In the genomic region with DNA sequence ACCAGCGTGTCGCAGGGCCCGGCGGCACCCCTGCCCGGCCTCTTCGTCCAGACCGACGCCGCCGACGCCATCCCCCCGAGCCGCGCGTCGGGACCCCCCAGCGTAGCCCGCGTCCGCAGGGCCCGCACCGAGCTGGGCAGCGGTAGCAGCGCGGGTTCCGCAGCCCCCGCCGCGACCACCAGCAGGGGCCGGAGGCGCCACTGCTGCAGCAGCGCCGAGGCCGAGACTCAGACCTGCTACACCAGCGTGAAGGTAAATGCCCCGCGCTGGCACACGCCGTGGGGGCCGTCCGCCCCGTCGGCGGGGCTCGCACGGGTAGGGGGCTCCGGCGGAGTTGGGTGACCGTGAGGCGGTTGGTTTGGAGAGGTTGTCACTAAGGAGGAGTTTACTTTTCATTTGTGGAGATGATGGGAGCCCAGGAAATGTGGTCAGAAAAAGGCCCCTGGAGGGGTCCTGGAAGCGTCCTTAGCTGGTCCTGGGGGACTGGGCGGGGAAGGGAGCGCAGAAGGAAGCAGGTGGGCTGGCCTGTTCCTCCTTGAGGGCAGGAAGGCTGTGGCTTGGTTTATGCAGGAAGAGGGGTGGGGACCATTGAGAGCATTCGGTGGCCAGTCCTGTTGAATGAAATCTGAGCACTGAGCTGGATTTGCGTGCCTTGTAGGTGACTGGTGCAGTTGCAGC, we compare ENCODE assay signal across 8 cellular contexts. TPM values are rescaled to one million over a fixed set of nuclear protein-coding genes. Genes with fewer than 3 reads are reported as not detected.
DNase-seq lines count a peak whose midpoint lies in the region; ATAC-seq, FAIRE-seq and TF ChIP-seq lines count a peak whose summit lies in the region.

No MANE protein-coding gene starts in this region.

- ATAC-seq in RWPE2 (ENCODE audit: low read depth), result peak; percentile 71
- no peak for ATAC-seq in GM21737 (IDR thresholded peaks at IDR 0.05; ENCODE audit: unreplicated experiment)

- H3K27me3 ChIP-seq in RWPE2 (ENCODE audit: insufficient read depth, poor library complexity, severe bottlenecking) (peaks cover 68% of the 10 kb centered on the region), sigmoid colon (peaks cover 0 to 8% (median 3%) of the 10 kb centered on the region in 3 donors)

- intact Hi-C loops in sigmoid colon (cut with DNase I), result loop anchor here (1.0 to 5.0 kb wide), 4 partner anchors 66 to 281 kb away; a partner anchor contains a TSS

- H3K36me3 ChIP-seq in RWPE2 (ENCODE audit: low read depth) (no peaks in the 10 kb centered on the region), sigmoid colon (no peaks in the 10 kb centered on the region)

- H3K4me3 Mint-ChIP-seq in glutamatergic neuron (ENCODE audit: unreplicated experiment), result peak overlapping the region; percentile 71

- H3K27me3 Mint-ChIP-seq in glutamatergic neuron (ENCODE audit: unreplicated experiment), result peaks cover 29% of the 10 kb centered on the region

- peak overlapping the region; percentile 43 for H3K4me3 ChIP-seq in RWPE2 (ENCODE audit: severe bottlenecking)
- peak overlapping the region; percentile 40 to 86 (median 68) for H3K4me3 ChIP-seq in sigmoid colon

- H3K27ac ChIP-seq in RWPE2 (ENCODE audit: poor library complexity, severe bottlenecking), result no peak overlapping the region
- peak overlapping the region in 1 of 4 donors; percentile 11 for H3K27ac ChIP-seq in sigmoid colon

- no peaks in the 10 kb centered on the region for H3K9me3 ChIP-seq in RWPE2 (ENCODE audit: severe bottlenecking)
- no peaks in the 10 kb centered on the region for H3K9me3 ChIP-seq in sigmoid colon

- TF ChIP-seq CTCF in RWPE2 (IDR thresholded peaks at IDR 0.05; ENCODE audit: poor library complexity, severe bottlenecking) (no peak), glutamatergic neuron (IDR thresholded peaks at IDR 0.05; ENCODE audit: partially characterized antibody, unreplicated experiment) (no peak), sigmoid colon (IDR thresholded peaks at IDR 0.05) (no peak)

- peaks cover 22% of the 10 kb centered on the region for H3K4me1 Mint-ChIP-seq in glutamatergic neuron (ENCODE audit: low read depth, unreplicated experiment)

- peaks cover 5% of the 10 kb centered on the region for H3K9me3 Mint-ChIP-seq in glutamatergic neuron (ENCODE audit: unreplicated experiment)

- FAIRE-seq in GM12891 (lab: Jason Lieb, UNC) (peak; percentile 31), H54 (lab: Jason Lieb, UNC) (no peak)

- TF ChIP-seq EP300 in sigmoid colon (IDR thresholded peaks at IDR 0.05), result no peak

- TF ChIP-seq POLR2A in GM12891 (IDR thresholded peaks at IDR 0.05; ENCODE audit: low read depth, low read length) (no peak), sigmoid colon (IDR thresholded peaks at IDR 0.05) (no peak), H54 (IDR thresholded peaks at IDR 0.05; ENCODE audit: low read depth, low read length) (no peak)

- DNase-seq in GM12891 (ENCODE audit: insufficient read length, low spot score) (no peak), RWPE2 (ENCODE audit: low spot score) (no peak), glutamatergic neuron (peak; percentile 42), sigmoid colon (no peak), mesenteric fat pad (ENCODE audit: low spot score) (no peak), H54 (ENCODE audit: insufficient read length, low spot score) (no peak), AML-193 (lab: John Stamatoyannopoulos, UW) (no peak)

- WGBS in sigmoid colon, 2 donors, result 1 to 3% methylated on average over 55 of the region's 55 CpGs

- H3K36me3 Mint-ChIP-seq in glutamatergic neuron (ENCODE audit: unreplicated experiment), result peaks cover 4% of the 10 kb centered on the region

- H3K27ac Mint-ChIP-seq in glutamatergic neuron (ENCODE audit: unreplicated experiment), result peak overlapping the region; percentile 50

- H3K4me1 ChIP-seq in RWPE2 (ENCODE audit: insufficient read depth, poor library complexity, severe bottlenecking), result no peaks in the 10 kb centered on the region
- H3K4me1 ChIP-seq in sigmoid colon, result peaks cover 0 to 22% (median 10%) of the 10 kb centered on the region in 4 donors

TF ChIP-seq in GM12891, 5 proteins besides CTCF, POLR2A, EP300 and RAD21:
- TF ChIP-seq TAF1 (IDR thresholded peaks at IDR 0.05; ENCODE audit: low read depth, low read length) (no peak), PAX5 (IDR thresholded peaks at IDR 0.05; ENCODE audit: insufficient read depth, low read length, severe bottlenecking) (no peak), POU2F2 (IDR thresholded peaks at IDR 0.05; ENCODE audit: low read depth, low read length) (no peak), SPI1 (IDR thresholded peaks at IDR 0.05; ENCODE audit: low read depth, low read length) (no peak), POLR2AphosphoS5 (IDR thresholded peaks at IDR 0.05; ENCODE audit: low read depth, low read length) (no peak)
TF ChIP-seq in GM12891: peak in this region for 0.

RNA-seq across cellular contexts. Expression of a gene that starts 0.7 kb away (rescaled TPM):
- 0.26 TPM for polyA plus RNA-seq in GM12891 (2012; ENCODE audit: low read depth, missing spikeins)
- total RNA-seq in glutamatergic neuron (ENCODE audit: unreplicated experiment) (1.1 TPM), sigmoid colon (10 to 100 TPM in 1 of 4 donors, 1 to 10 TPM in 3; 2.9 to 11.3 (median 6.1) TPM), mesenteric fat pad (37.5 TPM)
- under 1 TPM; 0.23 to 0.60 (median 0.52) TPM for polyA plus RNA-seq in sigmoid colon
